ENCODE assay signal across 14 cellular contexts in the genomic region with DNA sequence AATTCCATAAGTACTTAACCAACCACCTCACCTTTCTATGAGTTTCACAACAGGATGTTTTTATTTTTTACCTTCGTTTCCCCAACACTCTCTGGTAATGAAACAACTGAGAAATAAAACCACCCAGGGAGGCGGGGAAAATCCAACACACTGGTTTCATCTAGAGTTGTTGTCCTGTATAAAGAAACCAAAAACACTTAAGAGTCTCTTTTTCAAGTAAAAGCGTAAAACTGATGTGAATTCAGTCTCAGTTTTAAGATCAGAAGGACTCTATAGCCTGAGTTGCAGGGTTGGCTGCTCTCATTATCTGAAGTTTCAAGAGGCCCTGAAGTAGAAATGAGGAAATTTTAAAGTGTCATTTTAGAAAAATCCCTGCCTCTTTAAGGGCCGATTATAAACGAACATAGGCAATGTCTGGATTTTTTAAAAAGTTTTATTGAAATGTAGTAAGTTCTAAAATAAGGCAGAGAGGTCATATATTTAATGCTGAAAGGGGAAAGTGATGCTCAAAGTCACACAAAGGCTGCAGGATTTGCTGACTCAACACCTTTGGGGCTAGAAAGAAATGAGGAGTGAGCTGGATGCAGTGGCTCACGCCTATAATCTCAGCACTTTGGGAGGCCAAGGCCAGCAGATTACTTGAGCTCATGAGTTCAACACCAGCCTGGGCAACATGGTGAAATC. TPM values are rescaled to one million over a fixed set of nuclear protein-coding genes. Genes with fewer than 3 reads are reported as not detected.
DNase-seq lines count a peak whose midpoint lies in the region; ATAC-seq and TF ChIP-seq lines count a peak whose summit lies in the region.
"Had no signal": no experiment of that assay in that cellular context is flagged by ENCODE, and none has a peak within 500 bp of the region (broad histone marks: within the 10 kb centered on the region; RNA-seq: fewer than 3 reads in every experiment).

No MANE protein-coding gene starts in this region.

- H3K9me3 Mint-ChIP-seq in activated CD8-positive, alpha-beta T cell treated with anti-CD3 and anti-CD28 coated beads for 36 hours, result no peaks in the 10 kb centered on the region

- 87% methylated on average over 6 of the region's 6 CpGs for WGBS in suprapubic skin

- no peaks in the 10 kb centered on the region for H3K36me3 ChIP-seq in suprapubic skin
- H3K36me3 ChIP-seq: colonic mucosa had no signal

- H3K4me3 Mint-ChIP-seq in activated CD8-positive, alpha-beta T cell treated with anti-CD3 and anti-CD28 coated beads for 36 hours, result no peak overlapping the region
- H3K4me3 Mint-ChIP-seq: GM23338 had no signal

- H3K4me1 Mint-ChIP-seq in activated CD8-positive, alpha-beta T cell treated with anti-CD3 and anti-CD28 coated beads for 36 hours (ENCODE audit: low read depth), result peaks cover 22% of the 10 kb centered on the region

- TF ChIP-seq CTCF in activated CD8-positive, alpha-beta T cell treated with anti-CD3 and anti-CD28 coated beads for 36 hours (IDR thresholded peaks at IDR 0.05), result no peak
- TF ChIP-seq CTCF in RWPE1 (conservative IDR thresholded peaks at IDR 0.05; ENCODE audit: low read depth), result no peak
- TF ChIP-seq CTCF in suprapubic skin (IDR thresholded peaks at IDR 0.05), result no peak

- TF ChIP-seq POLR2A in suprapubic skin (IDR thresholded peaks at IDR 0.05), result no peak

- H3K4me3 ChIP-seq in suprapubic skin, result no peak overlapping the region
- H3K4me3 ChIP-seq: colonic mucosa, GM23338, lung, psoas muscle had no signal

- H3K27ac Mint-ChIP-seq in activated CD8-positive, alpha-beta T cell treated with anti-CD3 and anti-CD28 coated beads for 36 hours, result peak overlapping the region; percentile 79
- H3K27ac Mint-ChIP-seq: GM23338 had no signal

- H3K27ac ChIP-seq in RWPE1 (no peak overlapping the region), suprapubic skin (no peak overlapping the region)
- H3K27ac ChIP-seq: colonic mucosa, psoas muscle had no signal

- no peaks in the 10 kb centered on the region for H3K9me3 ChIP-seq in suprapubic skin
- H3K9me3 ChIP-seq: colonic mucosa, psoas muscle had no signal

- DNase-seq in activated CD4-positive, CD25-positive, alpha-beta regulatory T cell treated with anti-CD3 and anti-CD28 coated beads, Interleukin-2, amount 50 U/mL, for 16 hours (ENCODE audit: low read depth, low spot score), result peak; percentile 13
- no peak for DNase-seq in activated CD4-positive, CD25-positive, alpha-beta regulatory T cell (lab: John Stamatoyannopoulos, UW)
- DNase-seq in activated CD8-positive, alpha-beta T cell treated with anti-CD3 and anti-CD28 coated beads for 36 hours, result peak; percentile 63
- DNase-seq in stimulated activated CD4-positive, alpha-beta T cell treated with anti-CD3 and anti-CD28 coated beads, Interleukin-1b, Interleukin-23, amount 100 ng/mL, for 48 hours, result peak; percentile 28
- DNase-seq in H4 (ENCODE audit: low spot score) (no peak), RWPE1 (ENCODE audit: low spot score) (no peak), suprapubic skin (ENCODE audit: low spot score in 2 of 2) (no peak)
- DNase-seq: colonic mucosa, NCI-H1436 treated with DMSO at 0.1 percent for 48 hours, psoas muscle had no signal

- peaks cover 5% of the 10 kb centered on the region for H3K4me1 ChIP-seq in suprapubic skin
- H3K4me1 ChIP-seq: colonic mucosa had no signal

- POLR2A ChIA-PET in activated CD8-positive, alpha-beta T cell treated with anti-CD3 and anti-CD28 coated beads for 36 hours (lab: Charles Lee), result no interaction called here
- POLR2A ChIA-PET in RWPE1 (lab: Yijun Ruan, JAX; ENCODE audit: low non-redundant PET), result no interaction called here

- peaks cover 21% of the 10 kb centered on the region for H3K36me3 Mint-ChIP-seq in activated CD8-positive, alpha-beta T cell treated with anti-CD3 and anti-CD28 coated beads for 36 hours (ENCODE audit: low read depth)

- ATAC-seq in GM21528 (IDR thresholded peaks at IDR 0.05; ENCODE audit: low FRiP score, unreplicated experiment), result peak; percentile 71
- peak; percentile 72 for ATAC-seq in activated CD8-positive, alpha-beta T cell treated with anti-CD3 and anti-CD28 coated beads for 36 hours
- ATAC-seq: GM23338, psoas muscle had no signal

- H3K27me3 ChIP-seq in suprapubic skin, result no peaks in the 10 kb centered on the region
- H3K27me3 ChIP-seq: colonic mucosa had no signal

- H3K27me3 Mint-ChIP-seq in activated CD8-positive, alpha-beta T cell treated with anti-CD3 and anti-CD28 coated beads for 36 hours, result no peaks in the 10 kb centered on the region

- CTCF ChIA-PET in activated CD8-positive, alpha-beta T cell treated with anti-CD3 and anti-CD28 coated beads for 36 hours (lab: Charles Lee), result interaction anchor here (0.7 to 1.7 kb wide), 2 partner anchors 37 to 154 kb away, joined by 3 to 5 read pairs; no protein-coding TSS in a partner anchor
- CTCF ChIA-PET in RWPE1 (lab: Yijun Ruan, JAX), result interaction anchor here (0.6 kb wide), 1 partner anchor 48 kb away, joined by 6 read pairs; no protein-coding TSS in a partner anchor

- TF ChIP-seq EP300 in suprapubic skin (IDR thresholded peaks at IDR 0.05), result no peak

- intact Hi-C loops in activated CD8-positive, alpha-beta T cell treated with anti-CD3 and anti-CD28 coated beads for 36 hours (cut with micrococcal nuclease), result no loop called here

RNA-seq across cellular contexts. Expression of gene HIGD1C, which starts 27.2 kb away (rescaled TPM):
- total RNA-seq in activated CD8-positive, alpha-beta T cell treated with anti-CD3 and anti-CD28 coated beads for 36 hours, result not detected
- not detected in 2 replicates for total RNA-seq in H4 (2014; rRNA removed; shearing (Covaris generic))
- total RNA-seq in suprapubic skin, result not detected
- total RNA-seq: A172, colonic mucosa, GM23338, lung, psoas muscle had no signal

RNA-seq across cellular contexts. Expression of gene SLC11A2, which starts 46.7 kb away (rescaled TPM):
- 10 to 100 TPM; 21.6 to 23.9 TPM for total RNA-seq in activated CD8-positive, alpha-beta T cell treated with anti-CD3 and anti-CD28 coated beads for 36 hours
- 19.9 and 21.5 TPM in 2 replicates for total RNA-seq in H4 (2014; rRNA removed; shearing (Covaris generic))
- 100 to 1,000 TPM in 1 of 4 donors, 10 to 100 TPM in 3; 39.0 to 108 (median 60.2) TPM for total RNA-seq in suprapubic skin

Comparison
In these comparisons a context has a peak if more than half of its experiments do, and no peak if none do; other contexts are left out.
1. DNase-seq: peak in activated CD4-positive, CD25-positive, alpha-beta regulatory T cell treated with anti-CD3 and anti-CD28 coated beads, Interleukin-2, amount 50 U/mL, for 16 hours (single experiment), activated CD8-positive, alpha-beta T cell treated with anti-CD3 and anti-CD28 coated beads for 36 hours (single experiment) and stimulated activated CD4-positive, alpha-beta T cell treated with anti-CD3 and anti-CD28 coated beads, Interleukin-1b, Interleukin-23, amount 100 ng/mL, for 48 hours (single experiment); none in activated CD4-positive, CD25-positive, alpha-beta regulatory T cell (0 of 4), H4 (single experiment), RWPE1 (single experiment) and suprapubic skin (0 of 2).